8 cellular contexts compared by ENCODE assay signal in genomic region chr6:30453508-30454206, GRCh38. TPM values are rescaled to one million over a fixed set of nuclear protein-coding genes. Genes with fewer than 3 reads are reported as not detected.
A peak's percentile ranks its signal among the peaks of the same experiment; 100 is the strongest.
DNase-seq lines count a peak whose midpoint lies in the region; ATAC-seq and TF ChIP-seq lines count a peak whose summit lies in the region.
"Not testable (repeated sequence)": the region's sequence is repeated elsewhere in the genome, so short reads cannot be mapped to it uniquely, and the experiment has no call there.

No MANE protein-coding gene starts in this region.

- H3K27me3 Mint-ChIP-seq in T-cell, result peaks cover 69 to 82% of the 10 kb centered on the region in 2 donors

- not testable (repeated sequence) for H3K27ac Mint-ChIP-seq in T-cell

- DNase-seq in H4 (ENCODE audit: low spot score), result peak; percentile 82
- DNase-seq in NCI-H2081 (lab: John Stamatoyannopoulos, UW), result peak; percentile 72 to 83
- DNase-seq in T-cell, result peak; percentile 54 to 90 (median 80)
- peak; percentile 83 for DNase-seq in activated gamma-delta T cell treated with anti-CD3 and anti-CD28 coated beads, Interleukin-2, amount 50 U/mL, for 16 hours (ENCODE audit: low read depth)
- peak; percentile 74 for DNase-seq in fibroblast of mammary gland (ENCODE audit: low read depth)
- peak; percentile 78 for DNase-seq in mucosa of gallbladder (ENCODE audit: low spot score)
- DNase-seq in stimulated activated CD8-positive, alpha-beta memory T cell treated with anti-CD3 and anti-CD28 coated beads, Interleukin-12 subunit alpha, Interleukin-12 subunit beta, amount 100 ng/mL, for 1 hour (ENCODE audit: low read depth), result peak; percentile 77

- H3K27ac ChIP-seq in C4-2B, result not testable (repeated sequence)

- not testable (repeated sequence) for H3K36me3 Mint-ChIP-seq in T-cell

- ATAC-seq in T-cell (replicated peaks in 1 of 4), result peak; percentile 64 to 77 (median 72)

- not testable (repeated sequence) for H3K9me3 Mint-ChIP-seq in T-cell

- H3K4me1 Mint-ChIP-seq in T-cell, result peaks cover 42 to 51% (median 49%) of the 10 kb centered on the region in 3 donors

- POLR2A ChIA-PET in T-cell (lab: Charles Lee), result interaction anchor here in 1 of 2 donors (0.6 kb wide), 1 partner anchor 161 kb away, joined by 11 read pairs; no protein-coding TSS in a partner anchor

- CTCF ChIA-PET in T-cell (lab: Charles Lee), result interaction anchor here (0.6 to 2.0 kb wide), 13 partner anchors 10 to 277 kb away, joined by 3 to 7 read pairs (median 3); no protein-coding TSS in a partner anchor

- H3K4me3 Mint-ChIP-seq in T-cell, result peak overlapping the region; percentile 37 to 59 (median 55)

- H3K4me3 ChIP-seq in fibroblast of mammary gland (ENCODE audit: control insufficient read depth, low read depth, low read length), result not testable (repeated sequence)

- TF ChIP-seq CTCF in C4-2B (conservative IDR thresholded peaks at IDR 0.05) (peak; percentile 97), fibroblast of mammary gland (conservative IDR thresholded peaks at IDR 0.05; ENCODE audit: control insufficient read depth, insufficient read depth, low read depth, low read length) (peak; percentile 63)

RNA-seq across cellular contexts. Expression of gene HLA-E, which starts 35.7 kb away (rescaled TPM):
- total RNA-seq in H4 (2014; rRNA removed; shearing (Covaris generic)), result 82.8 and 95.1 TPM in 2 replicates
- 1,000 to 10,000 TPM; 1,114 to 1,417 (median 1,253) TPM for total RNA-seq in T-cell
- total RNA-seq in mucosa of gallbladder, result 385 TPM
